Comparison of ENCODE assay signal across 1 cellular context in genomic region chr17:50290074-50290702, GRCh38.
TF ChIP-seq lines count a peak whose summit lies in the region.

No MANE protein-coding gene starts in this region.

TF ChIP-seq in K562, 482 proteins besides CTCF, POLR2A, EP300 and RAD21:
- TF ChIP-seq, protein P1, sequence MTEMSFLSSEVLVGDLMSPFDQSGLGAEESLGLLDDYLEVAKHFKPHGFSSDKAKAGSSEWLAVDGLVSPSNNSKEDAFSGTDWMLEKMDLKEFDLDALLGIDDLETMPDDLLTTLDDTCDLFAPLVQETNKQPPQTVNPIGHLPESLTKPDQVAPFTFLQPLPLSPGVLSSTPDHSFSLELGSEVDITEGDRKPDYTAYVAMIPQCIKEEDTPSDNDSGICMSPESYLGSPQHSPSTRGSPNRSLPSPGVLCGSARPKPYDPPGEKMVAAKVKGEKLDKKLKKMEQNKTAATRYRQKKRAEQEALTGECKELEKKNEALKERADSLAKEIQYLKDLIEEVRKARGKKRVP (CRISPR knock-in tag; IDR thresholded peaks at IDR 0.05): peak; percentile 69
- TF ChIP-seq PRDM10 (IDR thresholded peaks at IDR 0.05; ENCODE audit: partially characterized antibody) (no peak), WHSC1 (IDR thresholded peaks at IDR 0.05; ENCODE audit: low read length) (no peak), CTBP1 (IDR thresholded peaks at IDR 0.05; ENCODE audit: borderline replicate concordance) (peak; percentile 52; the same call in 1 of the 2 replicates), ZNF584 (CRISPR knock-in tag; IDR thresholded peaks at IDR 0.05; ENCODE audit: low read depth) (peak; percentile 95), ZNF766 (CRISPR knock-in tag; conservative IDR thresholded peaks at IDR 0.05) (0 out of 2 replicates have a peak, but pooled peaks have one; percentile 49), CEBPG (CRISPR knock-in tag; IDR thresholded peaks at IDR 0.05) (peak; percentile 86), CEBPG (tag; conservative IDR thresholded peaks at IDR 0.05 in 1 of 2, IDR thresholded peaks at IDR 0.05 in 1 of 2) (peak; percentile 93 to 97), BACH1 (tag; IDR thresholded peaks at IDR 0.05) (peak; percentile 75; the same call in 1 of the 2 replicates), FOSL1 (tag; conservative IDR thresholded peaks at IDR 0.05) (peak; percentile 91), ETV1 (tag; conservative IDR thresholded peaks at IDR 0.05; ENCODE audit: low read depth) (peak; percentile 46), C11orf30 (IDR thresholded peaks at IDR 0.05; ENCODE audit: low read depth) (peak; percentile 54), ATF7 (IDR thresholded peaks at IDR 0.05) (peak; percentile 49; the same call in 1 of the 2 replicates), MYC (IDR thresholded peaks at IDR 0.05; ENCODE audit: low read depth, low read length) (0 out of 2 replicates have a peak, but pooled peaks have one; percentile 16), MYC (CRISPR knock-in tag; IDR thresholded peaks at IDR 0.05; ENCODE audit: borderline replicate concordance, low read depth) (no peak), YY1 (IDR thresholded peaks at IDR 0.05; ENCODE audit: borderline replicate concordance in 1 of 3, control insufficient read depth in 1 of 3, extremely low read depth in 1 of 3, insufficient read depth in 3 of 3, insufficient read length in 1 of 3, insufficient replicate concordance in 2 of 3, low read depth in 1 of 3, low read length in 2 of 3) (peak in 2 of 3 experiments; percentile 17 to 28), CEBPB (tag; IDR thresholded peaks at IDR 0.05) (peak; percentile 73), SMAD4 (CRISPR knock-in tag; conservative IDR thresholded peaks at IDR 0.05) (0 out of 2 replicates have a peak, but pooled peaks have one; percentile 60), JUND (IDR thresholded peaks at IDR 0.05; ENCODE audit: borderline replicate concordance, low read depth, low read length) (peak; percentile 68; the same call in 1 of the 2 replicates), JUND (tag; IDR thresholded peaks at IDR 0.05; ENCODE audit: borderline replicate concordance, low read depth, low read length) (peak; percentile 62; the same call in 1 of the 3 replicates), PHF8 (IDR thresholded peaks at IDR 0.05; ENCODE audit: borderline replicate concordance, low read length) (peak; percentile 13; the same call in 1 of the 2 replicates), ZNF175 (CRISPR knock-in tag; IDR thresholded peaks at IDR 0.05; ENCODE audit: low read depth) (peak; percentile 94), NR2C1 (IDR thresholded peaks at IDR 0.05) (no peak), NR2C1 (tag; IDR thresholded peaks at IDR 0.05) (peak; percentile 32; the same call in 1 of the 2 replicates), KDM5B (IDR thresholded peaks at IDR 0.05; ENCODE audit: insufficient replicate concordance, low read depth, low read length) (no peak), NR2C2 (CRISPR knock-in tag; IDR thresholded peaks at IDR 0.05) (no peak), NR2C2 (tag; IDR thresholded peaks at IDR 0.05) (peak; percentile 71; the same call in 1 of the 2 replicates), ZBTB11 (CRISPR knock-in tag; IDR thresholded peaks at IDR 0.05) (peak in 1 of 3 experiments; percentile 79; a peak in 2 of 6 replicates), NR0B1 (IDR thresholded peaks at IDR 0.05; ENCODE audit: partially characterized antibody) (no peak), BRD4 (IDR thresholded peaks at IDR 0.05) (no peak), ZNF699 (CRISPR knock-in tag; IDR thresholded peaks at IDR 0.05; ENCODE audit: insufficient replicate concordance) (no peak), ATF1 (CRISPR knock-in tag; IDR thresholded peaks at IDR 0.05) (no peak), ATF1 (tag; IDR thresholded peaks at IDR 0.05) (0 out of 2 replicates have a peak, but pooled peaks have one; percentile 20), DPF2 (IDR thresholded peaks at IDR 0.05) (0 out of 2 replicates have a peak, but pooled peaks have one; percentile 21), NEUROD1 (IDR thresholded peaks at IDR 0.05; ENCODE audit: borderline replicate concordance, low read depth, low read length, partially characterized antibody) (peak; percentile 10), ZNF311 (CRISPR knock-in tag; IDR thresholded peaks at IDR 0.05) (peak; percentile 30; the same call in 1 of the 2 replicates), ARID1B (IDR thresholded peaks at IDR 0.05) (peak; percentile 19; the same call in 1 of the 2 replicates), ATF3 (IDR thresholded peaks at IDR 0.05) (peak; percentile 88), ATF3 (CRISPR knock-in tag; conservative IDR thresholded peaks at IDR 0.05) (no peak), SRSF9 (IDR thresholded peaks at IDR 0.05; ENCODE audit: borderline replicate concordance, low read depth, low read length) (no peak), SMARCA4 (IDR thresholded peaks at IDR 0.05) (peak; percentile 35; the same call in 1 of the 2 replicates), THAP7 (CRISPR knock-in tag; IDR thresholded peaks at IDR 0.05) (no peak), NFRKB (IDR thresholded peaks at IDR 0.05; ENCODE audit: low read depth) (0 out of 2 replicates have a peak, but pooled peaks have one; percentile 30), POLR2H (tag; IDR thresholded peaks at IDR 0.05; ENCODE audit: low read depth) (peak; percentile 54; the same call in 1 of the 2 replicates), SIN3A (IDR thresholded peaks at IDR 0.05; ENCODE audit: borderline replicate concordance in 2 of 2, control insufficient read depth in 1 of 2, low read depth in 2 of 2, low read length in 2 of 2) (no peak), EP400 (IDR thresholded peaks at IDR 0.05) (peak; percentile 44), ZNF316 (IDR thresholded peaks at IDR 0.05) (peak; percentile 1; the same call in 1 of the 2 replicates), JUN (IDR thresholded peaks at IDR 0.05; ENCODE audit: borderline replicate concordance, low read depth, low read length) (peak; percentile 37; the same call in 1 of the 2 replicates), JUN (CRISPR knock-in tag; IDR thresholded peaks at IDR 0.05; ENCODE audit: borderline replicate concordance) (no peak)
- TF ChIP-seq, protein P2, sequence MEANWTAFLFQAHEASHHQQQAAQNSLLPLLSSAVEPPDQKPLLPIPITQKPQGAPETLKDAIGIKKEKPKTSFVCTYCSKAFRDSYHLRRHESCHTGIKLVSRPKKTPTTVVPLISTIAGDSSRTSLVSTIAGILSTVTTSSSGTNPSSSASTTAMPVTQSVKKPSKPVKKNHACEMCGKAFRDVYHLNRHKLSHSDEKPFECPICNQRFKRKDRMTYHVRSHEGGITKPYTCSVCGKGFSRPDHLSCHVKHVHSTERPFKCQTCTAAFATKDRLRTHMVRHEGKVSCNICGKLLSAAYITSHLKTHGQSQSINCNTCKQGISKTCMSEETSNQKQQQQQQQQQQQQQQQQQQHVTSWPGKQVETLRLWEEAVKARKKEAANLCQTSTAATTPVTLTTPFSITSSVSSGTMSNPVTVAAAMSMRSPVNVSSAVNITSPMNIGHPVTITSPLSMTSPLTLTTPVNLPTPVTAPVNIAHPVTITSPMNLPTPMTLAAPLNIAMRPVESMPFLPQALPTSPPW (CRISPR knock-in tag; IDR thresholded peaks at IDR 0.05): peak; percentile 51; the same call in 1 of the 2 replicates
- TF ChIP-seq, protein P3, sequence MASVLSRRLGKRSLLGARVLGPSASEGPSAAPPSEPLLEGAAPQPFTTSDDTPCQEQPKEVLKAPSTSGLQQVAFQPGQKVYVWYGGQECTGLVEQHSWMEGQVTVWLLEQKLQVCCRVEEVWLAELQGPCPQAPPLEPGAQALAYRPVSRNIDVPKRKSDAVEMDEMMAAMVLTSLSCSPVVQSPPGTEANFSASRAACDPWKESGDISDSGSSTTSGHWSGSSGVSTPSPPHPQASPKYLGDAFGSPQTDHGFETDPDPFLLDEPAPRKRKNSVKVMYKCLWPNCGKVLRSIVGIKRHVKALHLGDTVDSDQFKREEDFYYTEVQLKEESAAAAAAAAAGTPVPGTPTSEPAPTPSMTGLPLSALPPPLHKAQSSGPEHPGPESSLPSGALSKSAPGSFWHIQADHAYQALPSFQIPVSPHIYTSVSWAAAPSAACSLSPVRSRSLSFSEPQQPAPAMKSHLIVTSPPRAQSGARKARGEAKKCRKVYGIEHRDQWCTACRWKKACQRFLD (CRISPR knock-in tag; IDR thresholded peaks at IDR 0.05): peak; percentile 83; the same call in 1 of the 2 replicates
- TF ChIP-seq, protein P4, sequence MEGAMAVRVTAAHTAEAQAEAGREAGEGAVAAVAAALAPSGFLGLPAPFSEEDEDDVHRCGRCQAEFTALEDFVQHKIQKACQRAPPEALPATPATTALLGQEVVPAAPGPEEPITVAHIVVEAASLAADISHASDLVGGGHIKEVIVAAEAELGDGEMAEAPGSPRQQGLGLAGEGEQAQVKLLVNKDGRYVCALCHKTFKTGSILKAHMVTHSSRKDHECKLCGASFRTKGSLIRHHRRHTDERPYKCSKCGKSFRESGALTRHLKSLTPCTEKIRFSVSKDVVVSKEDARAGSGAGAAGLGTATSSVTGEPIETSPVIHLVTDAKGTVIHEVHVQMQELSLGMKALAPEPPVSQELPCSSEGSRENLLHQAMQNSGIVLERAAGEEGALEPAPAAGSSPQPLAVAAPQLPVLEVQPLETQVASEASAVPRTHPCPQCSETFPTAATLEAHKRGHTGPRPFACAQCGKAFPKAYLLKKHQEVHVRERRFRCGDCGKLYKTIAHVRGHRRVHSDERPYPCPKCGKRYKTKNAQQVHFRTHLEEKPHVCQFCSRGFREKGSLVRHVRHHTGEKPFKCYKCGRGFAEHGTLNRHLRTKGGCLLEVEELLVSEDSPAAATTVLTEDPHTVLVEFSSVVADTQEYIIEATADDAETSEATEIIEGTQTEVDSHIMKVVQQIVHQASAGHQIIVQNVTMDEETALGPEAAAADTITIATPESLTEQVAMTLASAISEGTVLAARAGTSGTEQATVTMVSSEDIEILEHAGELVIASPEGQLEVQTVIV (CRISPR knock-in tag; IDR thresholded peaks at IDR 0.05; ENCODE audit: borderline replicate concordance): no peak
